Comparison of ENCODE assay signal across 1 cellular context in the genomic region with DNA sequence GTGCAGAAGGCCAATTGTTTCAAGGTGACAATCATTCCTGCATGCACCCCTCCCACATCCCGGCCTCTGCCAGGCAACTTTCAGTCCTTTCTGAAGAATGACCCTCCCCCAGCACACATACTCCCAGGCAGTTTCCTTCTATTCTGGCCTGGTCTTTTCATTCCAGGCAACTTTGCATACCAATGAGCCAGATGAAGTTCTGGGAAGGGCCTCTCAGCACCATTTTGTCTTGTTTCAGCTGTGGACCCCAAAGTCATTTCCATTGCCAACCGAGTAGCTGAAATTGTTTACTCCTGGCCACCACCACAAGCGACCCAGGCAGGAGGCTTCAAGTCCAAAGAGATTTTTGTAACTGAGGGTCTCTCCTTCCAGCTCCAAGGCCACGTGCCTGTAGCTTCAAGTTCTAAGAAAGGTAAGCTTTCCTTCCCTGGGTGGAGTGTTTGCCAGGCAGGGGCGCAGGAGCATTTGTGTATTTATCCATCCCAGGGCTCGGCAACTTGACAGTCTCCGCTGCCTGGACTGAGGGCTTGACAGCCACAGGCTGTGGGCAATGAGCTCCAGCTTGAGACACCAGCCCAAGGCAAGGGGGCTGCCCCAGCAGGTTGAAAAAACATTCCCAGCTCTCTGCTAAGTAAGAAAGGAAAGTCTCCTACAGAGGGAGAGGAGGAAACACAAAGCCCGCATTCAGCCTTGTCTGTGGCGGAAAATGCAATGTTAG.
TF ChIP-seq lines count a peak whose summit lies in the region.

No MANE protein-coding gene starts in this region.

TF ChIP-seq in GM23338, 12 proteins besides CTCF, POLR2A, EP300 and RAD21 (continued from another document):
- TF ChIP-seq, protein P1, sequence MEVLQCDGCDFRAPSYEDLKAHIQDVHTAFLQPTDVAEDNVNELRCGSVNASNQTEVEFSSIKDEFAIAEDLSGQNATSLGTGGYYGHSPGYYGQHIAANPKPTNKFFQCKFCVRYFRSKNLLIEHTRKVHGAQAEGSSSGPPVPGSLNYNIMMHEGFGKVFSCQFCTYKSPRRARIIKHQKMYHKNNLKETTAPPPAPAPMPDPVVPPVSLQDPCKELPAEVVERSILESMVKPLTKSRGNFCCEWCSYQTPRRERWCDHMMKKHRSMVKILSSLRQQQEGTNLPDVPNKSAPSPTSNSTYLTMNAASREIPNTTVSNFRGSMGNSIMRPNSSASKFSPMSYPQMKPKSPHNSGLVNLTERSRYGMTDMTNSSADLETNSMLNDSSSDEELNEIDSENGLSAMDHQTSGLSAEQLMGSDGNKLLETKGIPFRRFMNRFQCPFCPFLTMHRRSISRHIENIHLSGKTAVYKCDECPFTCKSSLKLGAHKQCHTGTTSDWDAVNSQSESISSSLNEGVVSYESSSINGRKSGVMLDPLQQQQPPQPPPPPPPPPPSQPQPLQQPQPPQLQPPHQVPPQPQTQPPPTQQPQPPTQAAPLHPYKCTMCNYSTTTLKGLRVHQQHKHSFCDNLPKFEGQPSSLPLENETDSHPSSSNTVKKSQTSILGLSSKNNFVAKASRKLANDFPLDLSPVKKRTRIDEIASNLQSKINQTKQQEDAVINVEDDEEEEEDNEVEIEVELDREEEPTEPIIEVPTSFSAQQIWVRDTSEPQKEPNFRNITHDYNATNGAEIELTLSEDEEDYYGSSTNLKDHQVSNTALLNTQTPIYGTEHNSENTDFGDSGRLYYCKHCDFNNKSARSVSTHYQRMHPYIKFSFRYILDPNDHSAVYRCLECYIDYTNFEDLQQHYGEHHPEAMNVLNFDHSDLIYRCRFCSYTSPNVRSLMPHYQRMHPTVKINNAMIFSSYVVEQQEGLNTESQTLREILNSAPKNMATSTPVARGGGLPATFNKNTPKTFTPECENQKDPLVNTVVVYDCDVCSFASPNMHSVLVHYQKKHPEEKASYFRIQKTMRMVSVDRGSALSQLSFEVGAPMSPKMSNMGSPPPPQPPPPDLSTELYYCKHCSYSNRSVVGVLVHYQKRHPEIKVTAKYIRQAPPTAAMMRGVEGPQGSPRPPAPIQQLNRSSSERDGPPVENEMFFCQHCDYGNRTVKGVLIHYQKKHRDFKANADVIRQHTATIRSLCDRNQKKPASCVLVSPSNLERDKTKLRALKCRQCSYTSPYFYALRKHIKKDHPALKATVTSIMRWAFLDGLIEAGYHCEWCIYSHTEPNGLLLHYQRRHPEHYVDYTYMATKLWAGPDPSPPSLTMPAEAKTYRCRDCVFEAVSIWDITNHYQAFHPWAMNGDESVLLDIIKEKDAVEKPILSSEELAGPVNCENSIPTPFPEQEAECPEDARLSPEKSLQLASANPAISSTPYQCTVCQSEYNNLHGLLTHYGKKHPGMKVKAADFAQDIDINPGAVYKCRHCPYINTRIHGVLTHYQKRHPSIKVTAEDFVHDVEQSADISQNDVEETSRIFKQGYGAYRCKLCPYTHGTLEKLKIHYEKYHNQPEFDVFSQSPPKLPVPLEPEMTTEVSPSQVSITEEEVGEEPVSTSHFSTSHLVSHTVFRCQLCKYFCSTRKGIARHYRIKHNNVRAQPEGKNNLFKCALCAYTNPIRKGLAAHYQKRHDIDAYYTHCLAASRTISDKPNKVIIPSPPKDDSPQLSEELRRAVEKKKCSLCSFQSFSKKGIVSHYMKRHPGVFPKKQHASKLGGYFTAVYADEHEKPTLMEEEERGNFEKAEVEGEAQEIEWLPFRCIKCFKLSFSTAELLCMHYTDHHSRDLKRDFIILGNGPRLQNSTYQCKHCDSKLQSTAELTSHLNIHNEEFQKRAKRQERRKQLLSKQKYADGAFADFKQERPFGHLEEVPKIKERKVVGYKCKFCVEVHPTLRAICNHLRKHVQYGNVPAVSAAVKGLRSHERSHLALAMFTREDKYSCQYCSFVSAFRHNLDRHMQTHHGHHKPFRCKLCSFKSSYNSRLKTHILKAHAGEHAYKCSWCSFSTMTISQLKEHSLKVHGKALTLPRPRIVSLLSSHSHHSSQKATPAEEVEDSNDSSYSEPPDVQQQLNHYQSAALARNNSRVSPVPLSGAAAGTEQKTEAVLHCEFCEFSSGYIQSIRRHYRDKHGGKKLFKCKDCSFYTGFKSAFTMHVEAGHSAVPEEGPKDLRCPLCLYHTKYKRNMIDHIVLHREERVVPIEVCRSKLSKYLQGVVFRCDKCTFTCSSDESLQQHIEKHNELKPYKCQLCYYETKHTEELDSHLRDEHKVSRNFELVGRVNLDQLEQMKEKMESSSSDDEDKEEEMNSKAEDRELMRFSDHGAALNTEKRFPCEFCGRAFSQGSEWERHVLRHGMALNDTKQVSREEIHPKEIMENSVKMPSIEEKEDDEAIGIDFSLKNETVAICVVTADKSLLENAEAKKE (CRISPR knock-in tag; IDR thresholded peaks at IDR 0.05), result peak; percentile 79
- TF ChIP-seq POLR2AphosphoS5 (IDR thresholded peaks at IDR 0.05; ENCODE audit: low read depth), result no peak
